ENCODE assay signal across 8 cellular contexts in genomic region chrX:68498044-68498507, GRCh38. TPM values are rescaled to one million over a fixed set of nuclear protein-coding genes. Genes with fewer than 3 reads are reported as not detected.
DNase-seq lines count a peak whose midpoint lies in the region; ATAC-seq and TF ChIP-seq lines count a peak whose summit lies in the region.

No MANE protein-coding gene starts in this region.

- H3K4me3 Mint-ChIP-seq in Calu3 (ENCODE audit: low read depth, unreplicated experiment) (peak overlapping the region; percentile 88), naive B cell (peak overlapping the region; percentile 87 to 96 (median 91))

- ATAC-seq in naive B cell (ENCODE audit: low read depth in 2 of 2) (peak; percentile 26 to 29), GM18519 (IDR thresholded peaks at IDR 0.05; ENCODE audit: low FRiP score, unreplicated experiment) (no peak), HG02588 (IDR thresholded peaks at IDR 0.05; ENCODE audit: unreplicated experiment) (no peak), HG03432 (IDR thresholded peaks at IDR 0.05; ENCODE audit: unreplicated experiment) (no peak)

- no peaks in the 10 kb centered on the region for H3K9me3 Mint-ChIP-seq in Calu3 (ENCODE audit: low read depth, unreplicated experiment)
- peaks cover 0 to 3% (median 0%) of the 10 kb centered on the region in 7 donors for H3K9me3 Mint-ChIP-seq in naive B cell

- H3K27ac Mint-ChIP-seq in Calu3 (ENCODE audit: unreplicated experiment) (peak overlapping the region; percentile 99), naive B cell (peak overlapping the region; percentile 96 to 99 (median 98))

- no TSS peak for BruUV-seq in Calu3 (replicated peaks; lab: Mats Ljungman, UMichigan)

- H2AFZ ChIP-seq in MM.1S (ENCODE audit: low read length), result peak overlapping the region; percentile 84

- H3K9me3 ChIP-seq in MM.1S (replicated peaks; ENCODE audit: insufficient read depth, low read length), result no peaks in the 10 kb centered on the region

- H3K9me2 ChIP-seq in MM.1S (replicated peaks; ENCODE audit: insufficient read depth, low read length), result no peaks in the 10 kb centered on the region

- H3K9ac ChIP-seq in MM.1S (ENCODE audit: low read length), result peak overlapping the region; percentile 95

- H3K36me3 ChIP-seq in MM.1S (replicated peaks; ENCODE audit: insufficient read depth, low read length), result no peaks in the 10 kb centered on the region

- H3K79me2 ChIP-seq in MM.1S (ENCODE audit: low read length), result peaks cover 34% of the 10 kb centered on the region

- DNase-seq in Calu3 (no peak), MM.1S (no peak), naive B cell (no peak)
- DNase-seq in activated CD4-positive, CD25-positive, alpha-beta regulatory T cell treated with anti-CD3 and anti-CD28 coated beads, Interleukin-2, amount 50 U/mL, for 72 hours, result no peak

- CTCF ChIA-PET in Calu3 (lab: Charles Lee), result interaction anchor here (0.7 kb wide), 1 partner anchor 194 kb away, joined by 7 read pairs; no protein-coding TSS in a partner anchor

- H3F3A ChIP-seq in MM.1S (ENCODE audit: insufficient read depth, low read length), result no peaks in the 10 kb centered on the region

- H3K36me3 Mint-ChIP-seq in Calu3 (ENCODE audit: insufficient read depth, unreplicated experiment) (peaks cover 31% of the 10 kb centered on the region), naive B cell (no peaks in the 10 kb centered on the region)

- no peaks in the 10 kb centered on the region for H4K20me1 ChIP-seq in MM.1S (ENCODE audit: insufficient read depth, low read length)

- H3K4me1 ChIP-seq in MM.1S (ENCODE audit: low read length), result no peaks in the 10 kb centered on the region

- intact Hi-C loops in Calu3 (cut with micrococcal nuclease; ENCODE audit: unreplicated experiment), result no loop called here

- TF ChIP-seq CTCF in Calu3 (IDR thresholded peaks at IDR 0.05; ENCODE audit: unreplicated experiment) (no peak), MM.1S (IDR thresholded peaks at IDR 0.05; ENCODE audit: low read length) (no peak)

- H3K4me3 ChIP-seq in MM.1S (ENCODE audit: low read length), result peak overlapping the region; percentile 80

- H3K27ac ChIP-seq in MM.1S (ENCODE audit: low read length) (peak overlapping the region; percentile 66; the same call in 1 of the 2 replicates), cingulate gyrus (ENCODE audit: low read depth, low read length) (peak overlapping the region; percentile 80)

- H3K27me3 Mint-ChIP-seq in Calu3 (ENCODE audit: unreplicated experiment), result no peaks in the 10 kb centered on the region
- H3K27me3 Mint-ChIP-seq in naive B cell, result peaks cover 0 to 6% (median 0%) of the 10 kb centered on the region in 3 donors

- peak overlapping the region; percentile 57; the same call in 1 of the 2 replicates for H3K4me2 ChIP-seq in MM.1S (ENCODE audit: low read depth, low read length)

- no peaks in the 10 kb centered on the region for H3K27me3 ChIP-seq in MM.1S (replicated peaks; ENCODE audit: insufficient read depth, low read length)

- H3K4me1 Mint-ChIP-seq in Calu3 (ENCODE audit: low read depth, unreplicated experiment) (peaks cover 6% of the 10 kb centered on the region), naive B cell (peaks cover 4 to 19% (median 8%) of the 10 kb centered on the region in 3 donors)

RNA-seq across cellular contexts. Expression of gene YIPF6, which starts 0.8 kb away (rescaled TPM):
- 68.6 and 74.3 TPM in 2 replicates for total RNA-seq in Calu3 (2022)
- polyA plus RNA-seq in naive B cell (ENCODE audit: low read depth in 6 of 6), result 10 to 100 TPM; 12.7 to 25.2 (median 19.8) TPM

Comparison
In these comparisons a context has a peak if more than half of its experiments do, and no peak if none do; other contexts are left out.
1. ATAC-seq: peak in naive B cell (2 of 2); none in GM18519 (single experiment), HG02588 (single experiment) and HG03432 (single experiment).